Comparison of ENCODE assay signal across 26 cellular contexts in the genomic region with DNA sequence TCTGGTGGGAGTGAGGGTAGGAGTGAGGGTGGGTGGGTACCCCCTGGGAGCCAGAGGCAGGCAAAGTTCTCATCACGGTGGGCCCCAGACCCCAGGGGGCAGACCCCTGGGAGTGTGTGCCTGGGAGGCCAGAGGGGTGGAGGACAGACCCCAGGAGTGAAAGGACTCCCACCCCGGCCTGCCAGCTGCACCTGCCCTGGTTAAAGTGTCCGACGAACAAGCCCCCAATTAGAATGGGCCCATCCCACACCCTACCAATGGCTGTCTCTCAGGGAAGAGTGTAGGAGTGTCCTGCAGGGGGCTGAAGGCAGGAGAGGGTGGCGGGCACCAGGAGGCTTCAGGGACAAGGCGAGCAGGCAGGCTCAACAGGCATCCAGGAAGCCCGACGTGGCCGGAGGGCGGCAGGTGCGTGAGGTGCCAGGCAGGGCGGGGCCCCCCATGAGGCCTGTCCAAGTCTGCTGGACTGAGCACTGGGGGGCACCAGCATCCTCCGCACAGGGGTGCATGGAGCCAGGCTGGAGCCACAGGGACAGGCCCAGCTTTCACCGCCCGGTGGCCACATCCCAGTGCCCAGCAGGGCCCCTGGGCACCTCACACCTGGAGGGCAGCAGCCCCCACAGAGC. TPM values are rescaled to one million over a fixed set of nuclear protein-coding genes. Genes with fewer than 3 reads are reported as not detected.
DNase-seq lines count a peak whose midpoint lies in the region; ATAC-seq and TF ChIP-seq lines count a peak whose summit lies in the region.
"Had no signal": no experiment of that assay in that cellular context is flagged by ENCODE, and none has a peak within 500 bp of the region (broad histone marks: within the 10 kb centered on the region; RNA-seq: fewer than 3 reads in every experiment).

No MANE protein-coding gene starts in this region.

- POLR2A ChIA-PET in activated CD4-positive, alpha-beta T cell treated with anti-CD3 and anti-CD28 coated beads, Interleukin-2, amount 10 ng/mL, durations not matched to agents 7 days and 5 days (lab: Charles Lee), result no interaction called here

- no peaks in the 10 kb centered on the region for H3K36me3 ChIP-seq in H7 (replicated peaks; ENCODE audit: control insufficient read depth, insufficient read depth, low read length)
- H3K36me3 ChIP-seq in WERI-Rb-1, result peaks cover 34% of the 10 kb centered on the region
- H3K36me3 ChIP-seq in lower lobe of right lung, result no peaks in the 10 kb centered on the region
- H3K36me3 ChIP-seq: brain microvascular endothelial cell, thoracic aorta had no signal

- H3K4me1 ChIP-seq in lower lobe of right lung, result no peaks in the 10 kb centered on the region

- TF ChIP-seq CTCF in WERI-Rb-1 (IDR thresholded peaks at IDR 0.05; ENCODE audit: low read depth, low read length) (0 out of 2 replicates have a peak, but pooled peaks have one; percentile 9), lower lobe of right lung (IDR thresholded peaks at IDR 0.05) (no peak)

- CTCF ChIA-PET in activated CD4-positive, alpha-beta T cell treated with anti-CD3 and anti-CD28 coated beads, Interleukin-2, amount 10 ng/mL, durations not matched to agents 7 days and 5 days (lab: Charles Lee), result no interaction called here

- H3K9me3 ChIP-seq in WERI-Rb-1 (ENCODE audit: severe bottlenecking) (peaks cover 7% of the 10 kb centered on the region), lower lobe of right lung (no peaks in the 10 kb centered on the region)
- H3K9me3 ChIP-seq: thoracic aorta had no signal

- H3K27me3 Mint-ChIP-seq in activated CD4-positive, alpha-beta T cell treated with anti-CD3 and anti-CD28 coated beads, Interleukin-2, amount 10 ng/mL, durations not matched to agents 7 days and 5 days, result no peaks in the 10 kb centered on the region

- H3K27me3 ChIP-seq in H7 (ENCODE audit: control insufficient read depth, insufficient read depth, low read length), result no peaks in the 10 kb centered on the region
- no peaks in the 10 kb centered on the region for H3K27me3 ChIP-seq in WERI-Rb-1 (ENCODE audit: insufficient read depth, low read depth, severe bottlenecking)
- H3K27me3 ChIP-seq in lower lobe of right lung (ENCODE audit: low read depth), result peaks cover 9% of the 10 kb centered on the region

- no peaks in the 10 kb centered on the region for H3K4me1 Mint-ChIP-seq in activated CD4-positive, alpha-beta T cell treated with anti-CD3 and anti-CD28 coated beads, Interleukin-2, amount 10 ng/mL, durations not matched to agents 7 days and 5 days
- H3K4me1 Mint-ChIP-seq: activated CD4-positive, alpha-beta T cell treated with anti-CD3 and anti-CD28 coated beads for 36 hours; stimulated activated naive B cell treated with anti-CD40 and anti-IgM and Interleukin-4, amounts not matched to agents 10 μg/mL and 1 μg/mL and 100 μg/mL, for 72 hours; T-helper 17 cell had no signal

- H3K4me3 ChIP-seq in H7 (ENCODE audit: insufficient read depth, low read depth, low read length) (no peak overlapping the region), WERI-Rb-1 (ENCODE audit: low read depth, low read length) (no peak overlapping the region), lower lobe of right lung (no peak overlapping the region)
- H3K4me3 ChIP-seq: thoracic aorta had no signal

- H3K9me3 Mint-ChIP-seq in activated CD4-positive, alpha-beta T cell treated with anti-CD3 and anti-CD28 coated beads, Interleukin-2, amount 10 ng/mL, durations not matched to agents 7 days and 5 days, result peaks cover 14% of the 10 kb centered on the region

- H3K27ac ChIP-seq in WERI-Rb-1 (no peak overlapping the region), lower lobe of right lung (no peak overlapping the region)
- H3K27ac ChIP-seq: brain microvascular endothelial cell, epithelial cell of prostate, thoracic aorta had no signal

- peak in 1 of 2 donors; percentile 29 for ATAC-seq in lower lobe of right lung
- ATAC-seq in GM19395 (IDR thresholded peaks at IDR 0.05; ENCODE audit: unreplicated experiment), result no peak
- ATAC-seq: activated CD4-positive, alpha-beta T cell treated with anti-CD3 and anti-CD28 coated beads for 36 hours; sciatic nerve; SK-N-SH treated with all-trans-retinoic acid at 6 μM for 48 hours; stimulated activated naive B cell treated with anti-CD40 and anti-IgM and Interleukin-4, amounts not matched to agents 10 μg/mL and 1 μg/mL and 100 μg/mL, for 72 hours; T-helper 17 cell had no signal

- H3K4me3 Mint-ChIP-seq in activated CD4-positive, alpha-beta T cell treated with anti-CD3 and anti-CD28 coated beads, Interleukin-2, amount 10 ng/mL, durations not matched to agents 7 days and 5 days, result no peak overlapping the region
- H3K4me3 Mint-ChIP-seq: activated CD4-positive, alpha-beta T cell treated with anti-CD3 and anti-CD28 coated beads for 36 hours; stimulated activated naive B cell treated with anti-CD40 and anti-IgM and Interleukin-4, amounts not matched to agents 10 μg/mL and 1 μg/mL and 100 μg/mL, for 72 hours; T-helper 17 cell had no signal

- no peaks in the 10 kb centered on the region for H3K36me3 Mint-ChIP-seq in activated CD4-positive, alpha-beta T cell treated with anti-CD3 and anti-CD28 coated beads, Interleukin-2, amount 10 ng/mL, durations not matched to agents 7 days and 5 days (ENCODE audit: low read depth)

- intact Hi-C loops in lower lobe of right lung (cut with DNase I), result no loop called here

- DNase-seq in COLO668 (lab: John Stamatoyannopoulos, UW; ENCODE audit: unreplicated experiment), result peak; percentile 29
- peak; percentile 70 for DNase-seq in H7
- no peak for DNase-seq in WERI-Rb-1
- DNase-seq in lower lobe of right lung, result peak; percentile 40
- no peak for DNase-seq in activated CD4-positive, alpha-beta T cell treated with anti-CD3 and anti-CD28 coated beads, Interleukin-2, amount 10 ng/mL, durations not matched to agents 7 days and 5 days
- no peak for DNase-seq in NCI-H1436 (lab: John Stamatoyannopoulos, UW)
- DNase-seq in activated T-cell treated with anti-CD3 and anti-CD28 coated beads for 4 hours, result no peak
- DNase-seq: activated CD4-positive, alpha-beta T cell treated with anti-CD3 and anti-CD28 coated beads for 36 hours; activated CD8-positive, alpha-beta memory T cell treated with anti-CD3 and anti-CD28 coated beads for 24 hours; activated naive CD4-positive, alpha-beta T cell treated with Interleukin-2 at 50 U/mL for 16 hours; activated T-cell treated with anti-CD3 and anti-CD28 coated beads, Interleukin-2, amount 50 U/mL, for 48 hours; brain microvascular endothelial cell; NCI-H1092 treated with DMSO at 0.1 percent for 48 hours; NCI-H2081; NCI-H446; stimulated activated CD4-positive, alpha-beta T cell treated with anti-CD3 and anti-CD28 coated beads, Interleukin-4, amount 100 ng/mL, for 4 hours; stimulated activated naive B cell treated with anti-CD40 and anti-IgM and Interleukin-4, amounts not matched to agents 10 μg/mL and 1 μg/mL and 100 μg/mL, for 72 hours; T-helper 17 cell had no signal

- H3K27ac Mint-ChIP-seq in activated CD4-positive, alpha-beta T cell treated with anti-CD3 and anti-CD28 coated beads, Interleukin-2, amount 10 ng/mL, durations not matched to agents 7 days and 5 days, result no peak overlapping the region
- H3K27ac Mint-ChIP-seq: activated CD4-positive, alpha-beta T cell treated with anti-CD3 and anti-CD28 coated beads for 36 hours; stimulated activated naive B cell treated with anti-CD40 and anti-IgM and Interleukin-4, amounts not matched to agents 10 μg/mL and 1 μg/mL and 100 μg/mL, for 72 hours; T-helper 17 cell had no signal

RNA-seq across cellular contexts. Expression of a gene that starts 8.7 kb away (rescaled TPM):
- 12.1 and 12.7 TPM in 2 replicates for total RNA-seq in H7 (2014; rRNA removed; shearing (Covaris generic))
- 5.5 TPM for total RNA-seq in lower lobe of right lung
- total RNA-seq in activated CD4-positive, alpha-beta T cell treated with anti-CD3 and anti-CD28 coated beads, Interleukin-2, amount 10 ng/mL, durations not matched to agents 7 days and 5 days, result 10 to 100 TPM; 15.9 to 18.7 TPM
- total RNA-seq: M059J, OCI-LY7 had no signal

RNA-seq across cellular contexts. Expression of a gene that starts 40.0 kb away (rescaled TPM):
- 410 and 452 TPM in 2 replicates for total RNA-seq in H7 (2014; rRNA removed; shearing (Covaris generic))
- total RNA-seq in lower lobe of right lung, result 173 TPM
- 100 to 1,000 TPM; 162 to 183 TPM for total RNA-seq in activated CD4-positive, alpha-beta T cell treated with anti-CD3 and anti-CD28 coated beads, Interleukin-2, amount 10 ng/mL, durations not matched to agents 7 days and 5 days

RNA-seq across cellular contexts. Expression of a gene that starts 40.3 kb away (rescaled TPM):
- 12.6 and 18.2 TPM in 2 replicates for total RNA-seq in H7 (2014; rRNA removed; shearing (Covaris generic))
- 9.7 TPM for total RNA-seq in lower lobe of right lung
- 10 to 100 TPM; 17.8 to 19.0 TPM for total RNA-seq in activated CD4-positive, alpha-beta T cell treated with anti-CD3 and anti-CD28 coated beads, Interleukin-2, amount 10 ng/mL, durations not matched to agents 7 days and 5 days

RNA-seq across cellular contexts. Expression of a gene that starts 54.9 kb away (rescaled TPM):
- total RNA-seq in H7 (2014; rRNA removed; shearing (Covaris generic)), result 2.0 and 4.1 TPM in 2 replicates
- 31.5 TPM for total RNA-seq in lower lobe of right lung
- under 1 TPM in 1 of 2 experiments, not detected in 1; 0.35 TPM for total RNA-seq in activated CD4-positive, alpha-beta T cell treated with anti-CD3 and anti-CD28 coated beads, Interleukin-2, amount 10 ng/mL, durations not matched to agents 7 days and 5 days
- total RNA-seq: M059J, OCI-LY7 had no signal

RNA-seq across cellular contexts. Expression of a gene that starts 58.0 kb away (rescaled TPM):
- 0.41 and 0.59 TPM in 2 replicates for total RNA-seq in H7 (2014; rRNA removed; shearing (Covaris generic))
- total RNA-seq in lower lobe of right lung, result not detected
- not detected for total RNA-seq in activated CD4-positive, alpha-beta T cell treated with anti-CD3 and anti-CD28 coated beads, Interleukin-2, amount 10 ng/mL, durations not matched to agents 7 days and 5 days
- total RNA-seq: activated CD4-positive, alpha-beta T cell treated with anti-CD3 and anti-CD28 coated beads for 36 hours; lung microvascular endothelial cell; M059J; OCI-LY7; sciatic nerve; T-helper 17 cell; thoracic aorta had no signal

Comparison
In these comparisons a context has a peak if more than half of its experiments do, and no peak if none do; other contexts are left out.
1. DNase-seq: peak in COLO668 (single experiment), H7 (single experiment) and lower lobe of right lung (single experiment); none in WERI-Rb-1 (single experiment), activated CD4-positive, alpha-beta T cell treated with anti-CD3 and anti-CD28 coated beads, Interleukin-2, amount 10 ng/mL, durations not matched to agents 7 days and 5 days (single experiment), NCI-H1436 (single experiment) and activated T-cell treated with anti-CD3 and anti-CD28 coated beads for 4 hours (single experiment).